ENCODE assay signal across 7 cellular contexts in genomic region chr5:672329-673139, GRCh38. TPM values are rescaled to one million over a fixed set of nuclear protein-coding genes. Genes with fewer than 3 reads are reported as not detected.
DNase-seq lines count a peak whose midpoint lies in the region; ATAC-seq, FAIRE-seq and TF ChIP-seq lines count a peak whose summit lies in the region.

No MANE protein-coding gene starts in this region.

- peaks cover 6% of the 10 kb centered on the region for H3K4me1 Mint-ChIP-seq in GM23338
- H3K4me1 Mint-ChIP-seq in activated CD4-positive, alpha-beta T cell treated with anti-CD3 and anti-CD28 coated beads, Interleukin-2, amount 10 ng/mL, durations not matched to agents 7 days and 5 days = peaks cover 6% of the 10 kb centered on the region

- no peak for ATAC-seq in GM23338

- H3K9ac ChIP-seq in liver (ENCODE audit: low read depth in 1 of 2, low read length in 2 of 2) = no peak overlapping the region

- WGBS in liver = 8% methylated on average over 27 of the region's 27 CpGs

- no peaks in the 10 kb centered on the region for H3K9me3 ChIP-seq in liver (ENCODE audit: control insufficient read depth in 4 of 4, low read length in 3 of 4)

- H3K36me3 Mint-ChIP-seq in GM23338 (ENCODE audit: low read depth) = peaks cover 2% of the 10 kb centered on the region
- peaks cover 1% of the 10 kb centered on the region for H3K36me3 Mint-ChIP-seq in activated CD4-positive, alpha-beta T cell treated with anti-CD3 and anti-CD28 coated beads, Interleukin-2, amount 10 ng/mL, durations not matched to agents 7 days and 5 days (ENCODE audit: low read depth)

- CTCF ChIA-PET in activated CD4-positive, alpha-beta T cell treated with anti-CD3 and anti-CD28 coated beads, Interleukin-2, amount 10 ng/mL, durations not matched to agents 7 days and 5 days (lab: Charles Lee) = interaction anchor here (1.5 kb wide), 1 partner anchor 19 kb away, joined by 3 read pairs; no protein-coding TSS in a partner anchor

- no peak overlapping the region for H2AFZ ChIP-seq in GM23338

- no peaks in the 10 kb centered on the region for H3F3A ChIP-seq in GM23338 (replicated peaks; ENCODE audit: low read depth)

- H3K4me1 ChIP-seq in GM23338 (ENCODE audit: insufficient read depth) (no peaks in the 10 kb centered on the region), liver (ENCODE audit: control insufficient read depth in 4 of 4, insufficient read depth in 4 of 4, low read length in 3 of 4) (peaks cover 33 to 54% (median 48%) of the 10 kb centered on the region in 4 donors)

- H3K27ac Mint-ChIP-seq in GM23338 = no peak overlapping the region
- H3K27ac Mint-ChIP-seq in activated CD4-positive, alpha-beta T cell treated with anti-CD3 and anti-CD28 coated beads, Interleukin-2, amount 10 ng/mL, durations not matched to agents 7 days and 5 days = peak overlapping the region; percentile 31

- peak; percentile 93 for DNase-seq in GM23338 (ENCODE audit: low spot score)
- DNase-seq in NCI-H2196 (lab: John Stamatoyannopoulos, UW; ENCODE audit: unreplicated experiment) = peak; percentile 96
- peak; percentile 66 for DNase-seq in activated CD4-positive, alpha-beta T cell treated with anti-CD3 and anti-CD28 coated beads, Interleukin-2, amount 10 ng/mL, durations not matched to agents 7 days and 5 days
- peak; percentile 81 for DNase-seq in ecto neural progenitor cell (ENCODE audit: low spot score)
- peak; percentile 20 to 61 (median 37) for DNase-seq in stimulated activated CD4-positive, alpha-beta T cell treated with anti-CD3 and anti-CD28 coated beads, TNF-alpha, amount 100 ng/mL, for 24 hours (ENCODE audit: low read depth in 3 of 3)
- no peak for DNase-seq in GM19239 (ENCODE audit: insufficient read length, low spot score)

- FAIRE-seq in GM19239 (lab: Jason Lieb, UNC) = no peak

- H3K4me2 ChIP-seq in GM23338 = no peak overlapping the region

- H3K4me3 ChIP-seq in GM23338 = no peak overlapping the region
- H3K4me3 ChIP-seq in liver (ENCODE audit: low read depth in 1 of 3, low read length in 3 of 3) = peak overlapping the region in 1 of 3 donors; percentile 18

- peaks cover 21% of the 10 kb centered on the region for H3K27me3 Mint-ChIP-seq in GM23338 (ENCODE audit: insufficient read depth, low read depth, poor library complexity)
- H3K27me3 Mint-ChIP-seq in activated CD4-positive, alpha-beta T cell treated with anti-CD3 and anti-CD28 coated beads, Interleukin-2, amount 10 ng/mL, durations not matched to agents 7 days and 5 days = peaks cover 5% of the 10 kb centered on the region

- no peaks in the 10 kb centered on the region for H3K9me2 ChIP-seq in GM23338 (ENCODE audit: insufficient read depth)

- no peaks in the 10 kb centered on the region for H3K36me3 ChIP-seq in GM23338 (ENCODE audit: insufficient read depth)
- H3K36me3 ChIP-seq in liver (ENCODE audit: control insufficient read depth in 4 of 4, insufficient read depth in 3 of 4, low read depth in 1 of 4, low read length in 3 of 4) = peaks cover 0 to under 1% (median 0%) of the 10 kb centered on the region in 4 donors

- H3K79me2 ChIP-seq in GM23338 (replicated peaks; ENCODE audit: insufficient read depth) = no peaks in the 10 kb centered on the region

- 0 out of 2 replicates have a peak, but pooled peaks cover 4% of the 10 kb centered on the region for H3K27me3 ChIP-seq in GM23338 (ENCODE audit: insufficient read depth)
- no peaks in the 10 kb centered on the region for H3K27me3 ChIP-seq in liver (ENCODE audit: control insufficient read depth in 4 of 4, insufficient read depth in 4 of 4, low read length in 3 of 4)

- H3K27ac ChIP-seq in GM23338 (ENCODE audit: low read depth) (no peak overlapping the region), liver (ENCODE audit: low read depth in 1 of 2, low read length in 2 of 2) (peak overlapping the region; percentile 58 to 64)

- peaks cover 5% of the 10 kb centered on the region; the same call in 1 of the 2 replicates for H4K20me1 ChIP-seq in GM23338 (replicated peaks; ENCODE audit: insufficient read depth)

- no peak for TF ChIP-seq CTCF in GM23338 (conservative IDR thresholded peaks at IDR 0.05; ENCODE audit: low read depth in 2 of 2)
- TF ChIP-seq CTCF in liver (IDR thresholded peaks at IDR 0.05; ENCODE audit: low read depth, low read length, missing input control) = no peak

- peak overlapping the region; percentile 24; the same call in 1 of the 3 replicates for H3K4me3 Mint-ChIP-seq in GM23338
- no peak overlapping the region for H3K4me3 Mint-ChIP-seq in activated CD4-positive, alpha-beta T cell treated with anti-CD3 and anti-CD28 coated beads, Interleukin-2, amount 10 ng/mL, durations not matched to agents 7 days and 5 days

- H3K9me3 Mint-ChIP-seq in GM23338 = peaks cover 2% of the 10 kb centered on the region; the same call in 1 of the 3 replicates
- no peaks in the 10 kb centered on the region for H3K9me3 Mint-ChIP-seq in activated CD4-positive, alpha-beta T cell treated with anti-CD3 and anti-CD28 coated beads, Interleukin-2, amount 10 ng/mL, durations not matched to agents 7 days and 5 days

- POLR2A ChIA-PET in activated CD4-positive, alpha-beta T cell treated with anti-CD3 and anti-CD28 coated beads, Interleukin-2, amount 10 ng/mL, durations not matched to agents 7 days and 5 days (lab: Charles Lee) = no interaction called here

- TF ChIP-seq RAD21 in liver (IDR thresholded peaks at IDR 0.05) = no peak

TF ChIP-seq in GM23338, 12 proteins besides CTCF, POLR2A, EP300 and RAD21:
- 0 out of 2 replicates have a peak, but pooled peaks have one; percentile 9 for TF ChIP-seq POLR2AphosphoS5 (IDR thresholded peaks at IDR 0.05; ENCODE audit: low read depth)
- TF ChIP-seq, protein P1, sequence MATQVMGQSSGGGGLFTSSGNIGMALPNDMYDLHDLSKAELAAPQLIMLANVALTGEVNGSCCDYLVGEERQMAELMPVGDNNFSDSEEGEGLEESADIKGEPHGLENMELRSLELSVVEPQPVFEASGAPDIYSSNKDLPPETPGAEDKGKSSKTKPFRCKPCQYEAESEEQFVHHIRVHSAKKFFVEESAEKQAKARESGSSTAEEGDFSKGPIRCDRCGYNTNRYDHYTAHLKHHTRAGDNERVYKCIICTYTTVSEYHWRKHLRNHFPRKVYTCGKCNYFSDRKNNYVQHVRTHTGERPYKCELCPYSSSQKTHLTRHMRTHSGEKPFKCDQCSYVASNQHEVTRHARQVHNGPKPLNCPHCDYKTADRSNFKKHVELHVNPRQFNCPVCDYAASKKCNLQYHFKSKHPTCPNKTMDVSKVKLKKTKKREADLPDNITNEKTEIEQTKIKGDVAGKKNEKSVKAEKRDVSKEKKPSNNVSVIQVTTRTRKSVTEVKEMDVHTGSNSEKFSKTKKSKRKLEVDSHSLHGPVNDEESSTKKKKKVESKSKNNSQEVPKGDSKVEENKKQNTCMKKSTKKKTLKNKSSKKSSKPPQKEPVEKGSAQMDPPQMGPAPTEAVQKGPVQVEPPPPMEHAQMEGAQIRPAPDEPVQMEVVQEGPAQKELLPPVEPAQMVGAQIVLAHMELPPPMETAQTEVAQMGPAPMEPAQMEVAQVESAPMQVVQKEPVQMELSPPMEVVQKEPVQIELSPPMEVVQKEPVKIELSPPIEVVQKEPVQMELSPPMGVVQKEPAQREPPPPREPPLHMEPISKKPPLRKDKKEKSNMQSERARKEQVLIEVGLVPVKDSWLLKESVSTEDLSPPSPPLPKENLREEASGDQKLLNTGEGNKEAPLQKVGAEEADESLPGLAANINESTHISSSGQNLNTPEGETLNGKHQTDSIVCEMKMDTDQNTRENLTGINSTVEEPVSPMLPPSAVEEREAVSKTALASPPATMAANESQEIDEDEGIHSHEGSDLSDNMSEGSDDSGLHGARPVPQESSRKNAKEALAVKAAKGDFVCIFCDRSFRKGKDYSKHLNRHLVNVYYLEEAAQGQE (IDR thresholded peaks at IDR 0.05; ENCODE audit: unreplicated experiment) = no peak
- no peak for TF ChIP-seq EZH2phosphoT487 (IDR thresholded peaks at IDR 0.05; ENCODE audit: unreplicated experiment)

TF ChIP-seq in liver, 16 proteins besides CTCF, POLR2A, EP300 and RAD21:
- TF ChIP-seq MAX (IDR thresholded peaks at IDR 0.05) (no peak), YY1 (IDR thresholded peaks at IDR 0.05) (peak; percentile 13), RXRA (IDR thresholded peaks at IDR 0.05) (peak; percentile 12 to 13), SP1 (IDR thresholded peaks at IDR 0.05) (no peak)

RNA-seq across cellular contexts. Expression of gene TPPP, which starts 20.6 kb away (rescaled TPM):
- 1.4 and 1.8 TPM in 2 replicates for total RNA-seq in GM23338 (2014; rRNA removed; shearing (Covaris generic))
- polyA plus RNA-seq in GM23338 (2016; fragmentation: Nextera tagmentation; extraction: Ambion mirVana) (0.38 and 0.48 TPM in 2 replicates), liver (under 1 TPM; 0.61 to 0.98 TPM)
- total RNA-seq in activated CD4-positive, alpha-beta T cell treated with anti-CD3 and anti-CD28 coated beads, Interleukin-2, amount 10 ng/mL, durations not matched to agents 7 days and 5 days = under 1 TPM; 0.02 to 0.05 TPM
- total RNA-seq in liver = 1 to 10 TPM in 1 of 2 donors, under 1 TPM in 1; 0.61 to 2.1 TPM
